In genomic region chr3:30663533-30664241, GRCh38 we compare ENCODE assay signal across 15 cellular contexts. TPM values are rescaled to one million over a fixed set of nuclear protein-coding genes. Genes with fewer than 3 reads are reported as not detected.
DNase-seq lines count a peak whose midpoint lies in the region; ATAC-seq and TF ChIP-seq lines count a peak whose summit lies in the region.
"Had no signal": no experiment of that assay in that cellular context is flagged by ENCODE, and none has a peak within 500 bp of the region (broad histone marks: within the 10 kb centered on the region; RNA-seq: fewer than 3 reads in every experiment).

No MANE protein-coding gene starts in this region.

- DNase-seq in activated naive CD4-positive, alpha-beta T cell treated with anti-CD3 and anti-CD28 coated beads for 36 hours: no peak
- no peak for DNase-seq in activated naive CD4-positive, alpha-beta T cell treated with anti-CD3 and anti-CD28 coated beads, Interleukin-2, amount 50 U/mL, for 16 hours
- DNase-seq in OCI-M1 (lab: John Stamatoyannopoulos, UW): peak; percentile 24
- no peak for DNase-seq in chondrocyte (ENCODE audit: low spot score)
- no peak for DNase-seq in stimulated activated naive B cell treated with anti-CD40 and anti-IgM and Interleukin-4, amounts not matched to agents 10 μg/mL and 1 μg/mL and 100 μg/mL, for 72 hours
- no peak for DNase-seq in activated gamma-delta T cell treated with Interleukin-2 at 50 U/mL for 16 hours
- no peak for DNase-seq in WERI-Rb-1
- DNase-seq: H7, left lung, NCI-H526 treated with DMSO at 0.1 percent for 48 hours, PC-9, retina had no signal

- CTCF ChIA-PET in activated naive CD4-positive, alpha-beta T cell treated with anti-CD3 and anti-CD28 coated beads for 36 hours (lab: Charles Lee): interaction anchor here (0.6 to 1.2 kb wide), 3 partner anchors 16 to 650 kb away, joined by 3 to 6 read pairs (median 3); no protein-coding TSS in a partner anchor

- H3K27ac Mint-ChIP-seq in activated naive CD4-positive, alpha-beta T cell treated with anti-CD3 and anti-CD28 coated beads for 36 hours: peak overlapping the region; percentile 93
- H3K27ac Mint-ChIP-seq in chondrocyte (ENCODE audit: unreplicated experiment): peak overlapping the region; percentile 32
- peak overlapping the region; percentile 67 for H3K27ac Mint-ChIP-seq in stimulated activated naive B cell treated with anti-CD40 and anti-IgM and Interleukin-4, amounts not matched to agents 10 μg/mL and 1 μg/mL and 100 μg/mL, for 72 hours
- H3K27ac Mint-ChIP-seq: nephron had no signal

- ATAC-seq in stimulated activated naive B cell treated with anti-CD40 and anti-IgM and Interleukin-4, amounts not matched to agents 10 μg/mL and 1 μg/mL and 100 μg/mL, for 72 hours (replicated peaks): no peak
- ATAC-seq in GM19035 (IDR thresholded peaks at IDR 0.05; ENCODE audit: unreplicated experiment): no peak
- ATAC-seq: left lung, SK-N-SH treated with all-trans-retinoic acid at 6 μM for 48 hours had no signal

- no peaks in the 10 kb centered on the region for H3K36me3 ChIP-seq in WERI-Rb-1

- no peaks in the 10 kb centered on the region for H3K27me3 Mint-ChIP-seq in activated naive CD4-positive, alpha-beta T cell treated with anti-CD3 and anti-CD28 coated beads for 36 hours (ENCODE audit: low read depth)
- no peaks in the 10 kb centered on the region for H3K27me3 Mint-ChIP-seq in chondrocyte (ENCODE audit: low read depth)
- H3K27me3 Mint-ChIP-seq in stimulated activated naive B cell treated with anti-CD40 and anti-IgM and Interleukin-4, amounts not matched to agents 10 μg/mL and 1 μg/mL and 100 μg/mL, for 72 hours: no peaks in the 10 kb centered on the region

- no peaks in the 10 kb centered on the region for H3K9me3 Mint-ChIP-seq in activated naive CD4-positive, alpha-beta T cell treated with anti-CD3 and anti-CD28 coated beads for 36 hours
- no peaks in the 10 kb centered on the region for H3K9me3 Mint-ChIP-seq in chondrocyte (ENCODE audit: low read depth)
- peaks cover 0 to 2% of the 10 kb centered on the region in 2 donors for H3K9me3 Mint-ChIP-seq in stimulated activated naive B cell treated with anti-CD40 and anti-IgM and Interleukin-4, amounts not matched to agents 10 μg/mL and 1 μg/mL and 100 μg/mL, for 72 hours
- H3K9me3 Mint-ChIP-seq: nephron had no signal

- no peak for TF ChIP-seq CTCF in chondrocyte (IDR thresholded peaks at IDR 0.05)
- TF ChIP-seq CTCF in WERI-Rb-1 (IDR thresholded peaks at IDR 0.05; ENCODE audit: low read depth, low read length): no peak

- H3K9me3 ChIP-seq in WERI-Rb-1 (ENCODE audit: severe bottlenecking): no peaks in the 10 kb centered on the region
- H3K9me3 ChIP-seq: left lung had no signal

- H3K27ac ChIP-seq in WERI-Rb-1: no peak overlapping the region
- H3K27ac ChIP-seq: PC-9 had no signal

- peaks cover 62% of the 10 kb centered on the region for H3K36me3 Mint-ChIP-seq in activated naive CD4-positive, alpha-beta T cell treated with anti-CD3 and anti-CD28 coated beads for 36 hours (ENCODE audit: low read depth)
- no peaks in the 10 kb centered on the region for H3K36me3 Mint-ChIP-seq in chondrocyte (ENCODE audit: low read depth)
- H3K36me3 Mint-ChIP-seq in stimulated activated naive B cell treated with anti-CD40 and anti-IgM and Interleukin-4, amounts not matched to agents 10 μg/mL and 1 μg/mL and 100 μg/mL, for 72 hours: peaks cover 39 to 57% of the 10 kb centered on the region in 2 donors

- H3K4me3 Mint-ChIP-seq in activated naive CD4-positive, alpha-beta T cell treated with anti-CD3 and anti-CD28 coated beads for 36 hours: peak overlapping the region; percentile 62
- no peak overlapping the region for H3K4me3 Mint-ChIP-seq in chondrocyte (ENCODE audit: unreplicated experiment)
- H3K4me3 Mint-ChIP-seq in stimulated activated naive B cell treated with anti-CD40 and anti-IgM and Interleukin-4, amounts not matched to agents 10 μg/mL and 1 μg/mL and 100 μg/mL, for 72 hours: peak overlapping the region in 1 of 2 donors; percentile 61
- H3K4me3 Mint-ChIP-seq: nephron had no signal

- intact Hi-C loops in activated naive CD4-positive, alpha-beta T cell treated with anti-CD3 and anti-CD28 coated beads for 36 hours (cut with micrococcal nuclease): loop anchor here (10.0 kb wide), 1 partner anchor 1091 kb away; no protein-coding TSS in a partner anchor

- no peaks in the 10 kb centered on the region for H3K27me3 ChIP-seq in WERI-Rb-1 (ENCODE audit: insufficient read depth, low read depth, severe bottlenecking)
- H3K27me3 ChIP-seq: left lung had no signal

- peaks cover 93% of the 10 kb centered on the region for H3K4me1 Mint-ChIP-seq in activated naive CD4-positive, alpha-beta T cell treated with anti-CD3 and anti-CD28 coated beads for 36 hours (ENCODE audit: low read depth)
- H3K4me1 Mint-ChIP-seq in chondrocyte (ENCODE audit: low read depth): peaks cover 73% of the 10 kb centered on the region
- H3K4me1 Mint-ChIP-seq in stimulated activated naive B cell treated with anti-CD40 and anti-IgM and Interleukin-4, amounts not matched to agents 10 μg/mL and 1 μg/mL and 100 μg/mL, for 72 hours: peaks cover 49 to 91% of the 10 kb centered on the region in 2 donors

- H3K4me3 ChIP-seq in WERI-Rb-1 (ENCODE audit: low read depth, low read length): no peak overlapping the region
- H3K4me3 ChIP-seq: left lung, PC-9 had no signal

RNA-seq across cellular contexts. Expression of gene TGFBR2, which starts 57.3 kb away (rescaled TPM):
- 10 to 100 TPM; 57.8 to 58.1 TPM for total RNA-seq in activated naive CD4-positive, alpha-beta T cell treated with anti-CD3 and anti-CD28 coated beads for 36 hours
- 25.7 to 52.2 TPM (median 28.4 TPM) in 3 replicates for total RNA-seq in chondrocyte

Comparison
In these comparisons a context has a peak if more than half of its experiments do, and no peak if none do; other contexts are left out.
1. H3K27ac Mint-ChIP-seq: peak in every context shown above with its lines; median percentile 93 in activated naive CD4-positive, alpha-beta T cell treated with anti-CD3 and anti-CD28 coated beads for 36 hours; 67 in stimulated activated naive B cell treated with anti-CD40 and anti-IgM and Interleukin-4, amounts not matched to agents 10 μg/mL and 1 μg/mL and 100 μg/mL, for 72 hours; 32 in chondrocyte.